Comparison of ENCODE assay signal across 8 cellular contexts in genomic region chr2:200455958-200456421, GRCh38. TPM values are rescaled to one million over a fixed set of nuclear protein-coding genes. Genes with fewer than 3 reads are reported as not detected.
DNase-seq lines count a peak whose midpoint lies in the region; ATAC-seq and TF ChIP-seq lines count a peak whose summit lies in the region.

No MANE protein-coding gene starts in this region.

- no peak overlapping the region for H3K4me3 Mint-ChIP-seq in immature natural killer cell

- no peak overlapping the region for H3K27ac Mint-ChIP-seq in immature natural killer cell

- H3K27ac ChIP-seq in subcutaneous abdominal adipose tissue (ENCODE audit: low read depth, low read length) (peak overlapping the region; percentile 72), coronary artery (peak overlapping the region in 1 of 2 donors; percentile 3)

- H3K9me3 ChIP-seq in subcutaneous abdominal adipose tissue (ENCODE audit: control insufficient read depth in 5 of 5, low read length in 5 of 5) = no peaks in the 10 kb centered on the region

- DNase-seq in A172 (ENCODE audit: low spot score) = peak; percentile 58
- peak; percentile 15 for DNase-seq in dermis blood vessel endothelial cell
- no peak for DNase-seq in coronary artery (ENCODE audit: low spot score)
- DNase-seq in immature natural killer cell = no peak
- no peak for DNase-seq in GM10248 (ENCODE audit: extremely low spot score)

- peak overlapping the region in 1 of 5 donors; percentile 8 for H3K4me3 ChIP-seq in subcutaneous abdominal adipose tissue (ENCODE audit: low read depth in 1 of 5, low read length in 5 of 5)
- no peak overlapping the region for H3K4me3 ChIP-seq in coronary artery

- POLR2A ChIA-PET in GM10248 (lab: Yijun Ruan, JAX) = no interaction called here

- no peaks in the 10 kb centered on the region for H3K27me3 ChIP-seq in subcutaneous abdominal adipose tissue (ENCODE audit: control insufficient read depth in 5 of 5, insufficient read depth in 4 of 5, low read length in 5 of 5)

- H3K9ac ChIP-seq in subcutaneous abdominal adipose tissue (ENCODE audit: low read length in 5 of 5) = no peak overlapping the region

- peaks cover 0 to 1% (median 0%) of the 10 kb centered on the region in 6 donors for H3K9me3 Mint-ChIP-seq in immature natural killer cell

- H3K4me1 ChIP-seq in subcutaneous abdominal adipose tissue (ENCODE audit: control insufficient read depth in 5 of 5, insufficient read depth in 5 of 5, low read length in 5 of 5) = peaks cover 3 to 26% (median 20%) of the 10 kb centered on the region in 5 donors

- ATAC-seq in GM19372 (IDR thresholded peaks at IDR 0.05; ENCODE audit: low read depth, unreplicated experiment) (peak; percentile 43), HG03520 (IDR thresholded peaks at IDR 0.05; ENCODE audit: unreplicated experiment) (peak; percentile 30)

- peaks cover 0 to 3% (median 0%) of the 10 kb centered on the region in 3 donors for H3K36me3 Mint-ChIP-seq in immature natural killer cell

- H3K4me1 Mint-ChIP-seq in immature natural killer cell = no peaks in the 10 kb centered on the region

- peaks cover 0 to 4% (median 0%) of the 10 kb centered on the region in 3 donors for H3K27me3 Mint-ChIP-seq in immature natural killer cell (ENCODE audit: low read depth in 3 of 3)

- peaks cover 0 to 11% (median 4%) of the 10 kb centered on the region in 5 donors for H3K36me3 ChIP-seq in subcutaneous abdominal adipose tissue (ENCODE audit: control insufficient read depth in 5 of 5, insufficient read depth in 5 of 5, low read length in 5 of 5)

- no peak for TF ChIP-seq CTCF in coronary artery (IDR thresholded peaks at IDR 0.05)
- TF ChIP-seq CTCF in GM10248 (IDR thresholded peaks at IDR 0.05; ENCODE audit: control extremely low read depth, extremely low read depth, low read depth, missing control alignments) = no peak

- CTCF ChIA-PET in GM10248 (lab: Yijun Ruan, JAX) = interaction anchor here (1.0 to 4.2 kb wide), 5 partner anchors 9 to 476 kb away, joined by 3 to 26 read pairs (median 7); no protein-coding TSS in a partner anchor

RNA-seq across cellular contexts. Expression of gene KCTD18, which starts 53.9 kb away (rescaled TPM):
- 22.1 and 31.5 TPM in 2 replicates for total RNA-seq in A172 (2014; rRNA removed; shearing (Covaris generic))
- total RNA-seq in dermis blood vessel endothelial cell = 11.0 and 11.1 TPM in 2 replicates
- 10 to 100 TPM; 15.5 to 19.9 (median 16.0) TPM for polyA plus RNA-seq in immature natural killer cell

Comparison
In these comparisons a context has a peak if more than half of its experiments do, and no peak if none do; other contexts are left out.
1. DNase-seq: peak in A172 (single experiment) and dermis blood vessel endothelial cell (single experiment); none in coronary artery (single experiment), immature natural killer cell (0 of 3) and GM10248 (single experiment).